Comparison of ENCODE assay signal across 35 cellular contexts in the genomic region with DNA sequence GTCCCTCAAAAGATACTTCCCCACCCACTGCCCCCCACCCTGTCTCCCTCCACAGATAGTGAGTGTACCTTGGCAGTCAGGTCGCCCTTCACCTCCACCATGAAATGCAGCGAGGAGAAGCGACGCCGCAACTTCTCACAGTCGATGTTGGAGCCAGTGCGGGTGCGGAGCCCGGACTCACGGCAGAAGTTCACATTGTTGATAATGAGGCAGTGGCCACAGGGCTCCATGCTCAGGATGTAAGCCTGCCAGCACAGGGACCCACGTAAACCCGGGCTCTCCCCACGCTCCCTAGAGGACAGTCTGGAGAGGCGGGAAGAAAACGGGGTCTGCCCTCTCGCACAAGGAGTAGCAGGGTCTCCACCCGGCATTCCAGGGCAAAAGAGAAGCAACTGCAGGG. TPM values are rescaled to one million over a fixed set of nuclear protein-coding genes. Genes with fewer than 3 reads are reported as not detected.
"Had no signal": no experiment of that assay in that cellular context is flagged by ENCODE, and none has a peak within 500 bp of the region (broad histone marks: within the 10 kb centered on the region; RNA-seq: fewer than 3 reads in every experiment).

No MANE protein-coding gene starts in this region.

- H3K4me1 Mint-ChIP-seq: activated naive CD8-positive, alpha-beta T cell treated with anti-CD3 and anti-CD28 coated beads, Interleukin-2, amount 10 ng/mL, durations not matched to agents 7 days and 5 days; activated T-helper 17 cell treated with anti-CD3 and anti-CD28 coated beads, Interleukin-2, amount 50 U/mL, for 72 hours; brain had no signal

- DNase-seq: activated B cell treated with CpG ODN at 0.5 μM for 24 hours; activated CD4-positive, alpha-beta T cell treated with anti-CD3 and anti-CD28 coated beads for 48 hours; activated CD4-positive, alpha-beta T cell treated with anti-CD3 and anti-CD28 coated beads, Interleukin-2, amount 50 U/mL, for 1 hour; activated CD4-positive, alpha-beta T cell treated with anti-CD3 and anti-CD28 coated beads, Interleukin-2, amount 50 U/mL, for 48 hours; activated CD8-positive, alpha-beta memory T cell treated with anti-CD3 and anti-CD28 coated beads for 24 hours; activated CD8-positive, alpha-beta T cell treated with anti-CD3 and anti-CD28 coated beads for 36 hours; activated gamma-delta T cell; activated naive CD4-positive, alpha-beta T cell; activated naive CD4-positive, alpha-beta T cell treated with anti-CD3 and anti-CD28 coated beads, Interleukin-2, amount 10 ng/mL, durations not matched to agents 7 days and 5 days; activated naive CD8-positive, alpha-beta T cell treated with anti-CD3 and anti-CD28 coated beads, Interleukin-2, amount 10 ng/mL, durations not matched to agents 7 days and 5 days; activated T-cell treated with anti-CD3 and anti-CD28 coated beads, Interleukin-2, amount 50 U/mL, for 4 hours; caudate nucleus; cortex of kidney; dermis blood vessel endothelial cell; effector CD4-positive, alpha-beta T cell; effector memory CD8-positive, alpha-beta T cell; erythroblast; foreskin keratinocyte; gastrocnemius medialis; glutamatergic neuron; heart left ventricle; T-helper 1 cell; T-helper 17 cell; T1000; WERI-Rb-1 had no signal

- H3K36me3 ChIP-seq: breast epithelium had no signal

- H3K27me3 ChIP-seq: ascending aorta, breast epithelium, esophagus muscularis mucosa, foreskin keratinocyte, gastrocnemius medialis, heart left ventricle had no signal

- ATAC-seq: activated CD4-positive, CD25-positive, alpha-beta regulatory T cell treated with anti-CD3 and anti-CD28 coated beads, Interleukin-2, amount 50 U/mL, for 24 hours; activated CD8-positive, alpha-beta T cell treated with anti-CD3 and anti-CD28 coated beads for 36 hours; activated naive CD4-positive, alpha-beta T cell treated with anti-CD3 and anti-CD28 coated beads, Interleukin-2, amount 50 U/mL, for 72 hours; activated T-cell treated with anti-CD3 and anti-CD28 coated beads, Interleukin-2, amount 50 U/mL, for 4 hours; activated T-helper 17 cell treated with anti-CD3 and anti-CD28 coated beads, Interleukin-2, amount 50 U/mL, for 72 hours; effector memory CD8-positive, alpha-beta T cell; foreskin keratinocyte; gastrocnemius medialis; T-helper 17 cell had no signal

- FAIRE-seq: colon had no signal

- H3K27me3 Mint-ChIP-seq: activated B cell treated with CpG ODN at 0.5 μM for 24 hours; activated CD8-positive, alpha-beta T cell treated with anti-CD3 and anti-CD28 coated beads for 36 hours; activated naive CD4-positive, alpha-beta T cell treated with anti-CD3 and anti-CD28 coated beads, Interleukin-2, amount 10 ng/mL, durations not matched to agents 7 days and 5 days; activated naive CD8-positive, alpha-beta T cell treated with anti-CD3 and anti-CD28 coated beads, Interleukin-2, amount 10 ng/mL, durations not matched to agents 7 days and 5 days; activated T-helper 17 cell treated with anti-CD3 and anti-CD28 coated beads, Interleukin-2, amount 50 U/mL, for 72 hours; effector memory CD8-positive, alpha-beta T cell; T-helper 17 cell had no signal

- H3K9me3 Mint-ChIP-seq: activated B cell treated with CpG ODN at 0.5 μM for 24 hours; activated CD8-positive, alpha-beta T cell treated with anti-CD3 and anti-CD28 coated beads for 36 hours; activated naive CD4-positive, alpha-beta T cell treated with anti-CD3 and anti-CD28 coated beads, Interleukin-2, amount 10 ng/mL, durations not matched to agents 7 days and 5 days; activated naive CD4-positive, alpha-beta T cell treated with anti-CD3 and anti-CD28 coated beads, Interleukin-2, amount 50 U/mL, for 72 hours; activated naive CD8-positive, alpha-beta T cell treated with anti-CD3 and anti-CD28 coated beads, Interleukin-2, amount 10 ng/mL, durations not matched to agents 7 days and 5 days; activated T-cell treated with anti-CD3 and anti-CD28 coated beads, Interleukin-2, amount 50 U/mL, for 4 hours; activated T-helper 17 cell treated with anti-CD3 and anti-CD28 coated beads, Interleukin-2, amount 50 U/mL, for 72 hours; brain; effector memory CD8-positive, alpha-beta T cell; T-helper 2 cell treated with Interferon-gamma antibody and Interleukin-4, amounts not matched to agents 5 μg/mL and 100 μg/mL, for 36 hours had no signal

- H3K4me1 ChIP-seq: ascending aorta, breast epithelium, foreskin keratinocyte had no signal

- H3K9me3 ChIP-seq: ascending aorta, breast epithelium, esophagus muscularis mucosa, gastrocnemius medialis, heart left ventricle had no signal

- H3K4me3 ChIP-seq: ascending aorta, breast epithelium, esophagus muscularis mucosa, gastrocnemius medialis, heart left ventricle had no signal

- H3K36me3 Mint-ChIP-seq: activated naive CD4-positive, alpha-beta T cell treated with anti-CD3 and anti-CD28 coated beads, Interleukin-2, amount 50 U/mL, for 72 hours had no signal

- H3K4me3 Mint-ChIP-seq: activated B cell treated with CpG ODN at 0.5 μM for 24 hours; activated CD8-positive, alpha-beta T cell treated with anti-CD3 and anti-CD28 coated beads for 36 hours; activated naive CD4-positive, alpha-beta T cell treated with anti-CD3 and anti-CD28 coated beads, Interleukin-2, amount 10 ng/mL, durations not matched to agents 7 days and 5 days; activated naive CD8-positive, alpha-beta T cell treated with anti-CD3 and anti-CD28 coated beads, Interleukin-2, amount 10 ng/mL, durations not matched to agents 7 days and 5 days; activated T-cell treated with anti-CD3 and anti-CD28 coated beads, Interleukin-2, amount 50 U/mL, for 4 hours; activated T-helper 17 cell treated with anti-CD3 and anti-CD28 coated beads, Interleukin-2, amount 50 U/mL, for 72 hours; brain; effector memory CD8-positive, alpha-beta T cell; T-helper 17 cell; T-helper 2 cell treated with Interferon-gamma antibody and Interleukin-4, amounts not matched to agents 5 μg/mL and 100 μg/mL, for 36 hours had no signal

- H3K27ac ChIP-seq: ascending aorta, breast epithelium, esophagus muscularis mucosa, foreskin keratinocyte, gastrocnemius medialis, WERI-Rb-1 had no signal

- H3K27ac Mint-ChIP-seq: activated B cell treated with CpG ODN at 0.5 μM for 24 hours; activated CD8-positive, alpha-beta T cell treated with anti-CD3 and anti-CD28 coated beads for 36 hours; activated naive CD4-positive, alpha-beta T cell treated with anti-CD3 and anti-CD28 coated beads, Interleukin-2, amount 10 ng/mL, durations not matched to agents 7 days and 5 days; activated naive CD4-positive, alpha-beta T cell treated with anti-CD3 and anti-CD28 coated beads, Interleukin-2, amount 50 U/mL, for 72 hours; activated naive CD8-positive, alpha-beta T cell treated with anti-CD3 and anti-CD28 coated beads, Interleukin-2, amount 10 ng/mL, durations not matched to agents 7 days and 5 days; activated T-helper 17 cell treated with anti-CD3 and anti-CD28 coated beads, Interleukin-2, amount 50 U/mL, for 72 hours; brain; T-helper 17 cell; T-helper 2 cell treated with Interferon-gamma antibody and Interleukin-4, amounts not matched to agents 5 μg/mL and 100 μg/mL, for 36 hours had no signal

RNA-seq across cellular contexts. Expression of a gene that starts 30.9 kb away (rescaled TPM):
- total RNA-seq: activated B cell treated with CpG ODN at 0.5 μM for 24 hours; activated CD8-positive, alpha-beta T cell treated with anti-CD3 and anti-CD28 coated beads for 36 hours; activated naive CD4-positive, alpha-beta T cell treated with anti-CD3 and anti-CD28 coated beads, Interleukin-2, amount 50 U/mL, for 72 hours; activated naive CD8-positive, alpha-beta T cell treated with anti-CD3 and anti-CD28 coated beads, Interleukin-2, amount 10 ng/mL, durations not matched to agents 7 days and 5 days; activated T-helper 17 cell treated with anti-CD3 and anti-CD28 coated beads, Interleukin-2, amount 50 U/mL, for 72 hours; ascending aorta; breast epithelium; chondrocyte; dermis blood vessel endothelial cell; esophagus muscularis mucosa; foreskin keratinocyte; gastrocnemius medialis; heart left ventricle; T-helper 17 cell had no signal
- polyA plus RNA-seq: foreskin keratinocyte, heart left ventricle had no signal

RNA-seq across cellular contexts. Expression of a gene that starts 50.3 kb away (rescaled TPM):
- total RNA-seq: activated B cell treated with CpG ODN at 0.5 μM for 24 hours; activated CD8-positive, alpha-beta T cell treated with anti-CD3 and anti-CD28 coated beads for 36 hours; activated naive CD4-positive, alpha-beta T cell treated with anti-CD3 and anti-CD28 coated beads, Interleukin-2, amount 50 U/mL, for 72 hours; activated naive CD8-positive, alpha-beta T cell treated with anti-CD3 and anti-CD28 coated beads, Interleukin-2, amount 10 ng/mL, durations not matched to agents 7 days and 5 days; activated T-helper 17 cell treated with anti-CD3 and anti-CD28 coated beads, Interleukin-2, amount 50 U/mL, for 72 hours; ascending aorta; breast epithelium; chondrocyte; dermis blood vessel endothelial cell; esophagus muscularis mucosa; foreskin keratinocyte; gastrocnemius medialis; T-helper 17 cell had no signal
- polyA plus RNA-seq: foreskin keratinocyte, heart left ventricle had no signal
